8 cellular contexts compared by ENCODE assay signal in genomic region chr10:80599424-80599847, GRCh38.
DNase-seq lines count a peak whose midpoint lies in the region; ATAC-seq and TF ChIP-seq lines count a peak whose summit lies in the region.

No MANE protein-coding gene starts in this region.

- no peak overlapping the region for H3K9ac ChIP-seq in OCI-LY3 (ENCODE audit: low read length)

- no peaks in the 10 kb centered on the region for H3K36me3 ChIP-seq in OCI-LY3 (replicated peaks; ENCODE audit: low read depth, low read length)

- no peak overlapping the region for H3K4me3 ChIP-seq in OCI-LY3 (ENCODE audit: low read length)
- no peak overlapping the region for H3K4me3 ChIP-seq in astrocyte of the spinal cord (ENCODE audit: low read depth, low read length)

- peaks cover 35% of the 10 kb centered on the region for H3K4me1 ChIP-seq in OCI-LY3 (ENCODE audit: low read length)

- no peaks in the 10 kb centered on the region for H4K20me1 ChIP-seq in OCI-LY3 (ENCODE audit: insufficient read depth, low read length)

- H3K27ac ChIP-seq in OCI-LY3 (ENCODE audit: low read length) = no peak overlapping the region

- in situ Hi-C loops in astrocyte of the spinal cord (cut with HindIII; ENCODE audit: low sequenced_read_pairs) = no loop called here

- H3K27me3 ChIP-seq in OCI-LY3 (ENCODE audit: low read depth, low read length) = no peaks in the 10 kb centered on the region

- no peak overlapping the region for H2AFZ ChIP-seq in OCI-LY3 (ENCODE audit: low read depth, low read length)

- ATAC-seq in GM19351 (IDR thresholded peaks at IDR 0.05; ENCODE audit: unreplicated experiment) (peak; percentile 79), HG03139 (IDR thresholded peaks at IDR 0.05; ENCODE audit: unreplicated experiment) (peak; percentile 81)

- H3K4me2 ChIP-seq in OCI-LY3 (ENCODE audit: low read length) = peak overlapping the region; percentile 66; the same call in 1 of the 2 replicates

- H3K9me3 ChIP-seq in OCI-LY3 (ENCODE audit: insufficient read depth, low read length) = no peaks in the 10 kb centered on the region

- peak; percentile 72 for TF ChIP-seq CTCF in OCI-LY3 (IDR thresholded peaks at IDR 0.05; ENCODE audit: low read depth, low read length)
- peak; percentile 72 for TF ChIP-seq CTCF in astrocyte of the spinal cord (IDR thresholded peaks at IDR 0.05; ENCODE audit: low read depth, low read length)

- peak; percentile 74 for DNase-seq in Daoy (ENCODE audit: low read depth)
- DNase-seq in astrocyte of the spinal cord (ENCODE audit: low read depth, low spot score) = peak; percentile 22
- peak; percentile 86 for DNase-seq in islet precursor cell
- peak; percentile 10 to 14 for DNase-seq in stimulated activated CD8-positive, alpha-beta memory T cell treated with anti-CD3 and anti-CD28 coated beads, Interleukin-15, amount 100 ng/mL, for 48 hours (ENCODE audit: low read depth in 2 of 2)
- DNase-seq in dedifferentiated amniotic fluid mesenchymal stem cell (ENCODE audit: extremely low spot score) = no peak

- no peaks in the 10 kb centered on the region for H3K79me2 ChIP-seq in OCI-LY3 (ENCODE audit: low read length)
